11 cellular contexts compared by ENCODE assay signal in the genomic region with DNA sequence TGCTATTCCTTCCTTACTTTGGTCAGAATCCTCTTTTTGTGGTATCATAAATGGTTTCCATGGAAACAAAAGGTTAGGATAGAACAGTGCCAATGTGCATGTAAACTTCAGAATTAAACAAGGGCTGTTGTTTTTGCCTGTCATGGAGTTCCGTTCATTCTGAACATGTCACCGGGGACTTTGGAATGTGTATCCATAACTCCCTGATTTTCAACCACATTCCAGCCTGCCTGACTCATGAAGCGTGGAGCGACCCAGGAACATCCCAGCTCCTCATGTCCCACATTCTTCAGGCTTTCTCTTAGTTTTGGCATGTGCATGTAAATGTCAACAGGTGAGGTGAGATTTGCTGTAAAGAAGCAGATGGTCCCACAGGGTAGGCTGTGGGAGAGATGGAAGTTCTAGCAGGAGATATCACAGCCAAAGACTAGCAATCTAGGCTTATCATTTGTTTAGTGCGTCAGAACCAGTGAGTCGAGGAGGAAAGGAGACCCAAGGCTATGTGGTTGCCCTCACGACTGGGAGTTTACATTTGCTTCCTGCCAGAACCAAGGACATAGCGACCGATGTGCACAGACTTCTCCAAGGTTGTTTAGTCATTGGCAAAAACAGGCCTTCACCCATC. TPM values are rescaled to one million over a fixed set of nuclear protein-coding genes. Genes with fewer than 3 reads are reported as not detected.
DNase-seq lines count a peak whose midpoint lies in the region; ATAC-seq and TF ChIP-seq lines count a peak whose summit lies in the region.
"Had no signal": no experiment of that assay in that cellular context is flagged by ENCODE, and none has a peak within 500 bp of the region (broad histone marks: within the 10 kb centered on the region; RNA-seq: fewer than 3 reads in every experiment).

No MANE protein-coding gene starts in this region.

- H4K20me1 ChIP-seq in fibroblast of lung (ENCODE audit: control insufficient read depth, extremely low read depth, insufficient read depth, low read length): no peaks in the 10 kb centered on the region

- H3K9me3 ChIP-seq in SJSA1 (replicated peaks) (no peaks in the 10 kb centered on the region; the same call in 1 of the 2 replicates), fibroblast of lung (ENCODE audit: control insufficient read depth, insufficient read depth, low read depth, low read length) (no peaks in the 10 kb centered on the region)
- H3K9me3 ChIP-seq: heart right ventricle had no signal

- no peak overlapping the region for H2AFZ ChIP-seq in fibroblast of lung (ENCODE audit: low read length)

- H3K4me3 Mint-ChIP-seq in activated CD4-positive, alpha-beta T cell treated with anti-CD3 and anti-CD28 coated beads for 36 hours: no peak overlapping the region

- no peak overlapping the region for H3K9ac ChIP-seq in fibroblast of lung (ENCODE audit: insufficient read depth, low read length)

- H3K36me3 ChIP-seq in SJSA1 (no peaks in the 10 kb centered on the region), fibroblast of lung (ENCODE audit: control insufficient read depth, insufficient read depth, low read length) (no peaks in the 10 kb centered on the region)
- H3K36me3 ChIP-seq: heart right ventricle had no signal

- H3K4me2 ChIP-seq in fibroblast of lung (ENCODE audit: extremely low read depth, insufficient read depth, low read length): no peak overlapping the region

- no peaks in the 10 kb centered on the region for H3K4me1 Mint-ChIP-seq in activated CD4-positive, alpha-beta T cell treated with anti-CD3 and anti-CD28 coated beads for 36 hours

- H3K9me3 Mint-ChIP-seq in activated CD4-positive, alpha-beta T cell treated with anti-CD3 and anti-CD28 coated beads for 36 hours (ENCODE audit: low read depth): no peaks in the 10 kb centered on the region

- H3K27ac Mint-ChIP-seq in activated CD4-positive, alpha-beta T cell treated with anti-CD3 and anti-CD28 coated beads for 36 hours: no peak overlapping the region

- DNase-seq in H4 (ENCODE audit: low spot score) (peak; percentile 40), SJSA1 (ENCODE audit: low read depth in 1 of 2, low spot score in 2 of 2) (peak; percentile 84), fibroblast of lung (ENCODE audit: low read depth in 2 of 2) (peak; percentile 31 to 89), renal cortical epithelial cell (ENCODE audit: low read depth) (peak; percentile 79), putamen (ENCODE audit: low spot score) (no peak)
- no peak for DNase-seq in activated CD4-positive, alpha-beta T cell treated with anti-CD3 and anti-CD28 coated beads for 36 hours
- DNase-seq: DMS79, heart right ventricle, NCI-H2029 treated with DMSO at 0.1 percent for 48 hours had no signal

- POLR2A ChIA-PET in activated CD4-positive, alpha-beta T cell treated with anti-CD3 and anti-CD28 coated beads for 36 hours (lab: Charles Lee): no interaction called here

- H3K4me1 ChIP-seq in SJSA1 (replicated peaks): peaks cover 22% of the 10 kb centered on the region
- H3K4me1 ChIP-seq in fibroblast of lung (ENCODE audit: control insufficient read depth, extremely low read depth, insufficient read depth, low read length): peaks cover 2% of the 10 kb centered on the region

- peak overlapping the region; percentile 76 for H3K27ac ChIP-seq in SJSA1
- H3K27ac ChIP-seq in fibroblast of lung (ENCODE audit: insufficient read depth, low read length): peak overlapping the region; percentile 46
- H3K27ac ChIP-seq: heart right ventricle had no signal

- no peak for TF ChIP-seq CTCF in fibroblast of lung (conservative IDR thresholded peaks at IDR 0.05 in 1 of 2, IDR thresholded peaks at IDR 0.05 in 1 of 2; ENCODE audit: low read depth in 1 of 2, low read length in 2 of 2)

- no peaks in the 10 kb centered on the region; the same call in 1 of the 2 replicates for H3K27me3 ChIP-seq in SJSA1 (replicated peaks)
- no peaks in the 10 kb centered on the region for H3K27me3 ChIP-seq in fibroblast of lung (ENCODE audit: control insufficient read depth, insufficient read depth, low read length)
- H3K27me3 ChIP-seq: heart right ventricle had no signal

- CTCF ChIA-PET in activated CD4-positive, alpha-beta T cell treated with anti-CD3 and anti-CD28 coated beads for 36 hours (lab: Charles Lee): interaction anchor here (1.8 kb wide), 1 partner anchor 346 kb away, joined by 4 read pairs; no protein-coding TSS in a partner anchor

- H3K4me3 ChIP-seq in SJSA1 (no peak overlapping the region), fibroblast of lung (replicated peaks in 1 of 4; ENCODE audit: control extremely low read depth in 1 of 4, insufficient read depth in 1 of 4, low read depth in 3 of 4, low read length in 4 of 4) (no peak overlapping the region)
- H3K4me3 ChIP-seq: heart right ventricle had no signal

- intact Hi-C loops in activated CD4-positive, alpha-beta T cell treated with anti-CD3 and anti-CD28 coated beads for 36 hours (cut with DNase I, micrococcal nuclease): loop anchor here (5.0 kb wide), 2 partner anchors 493 to 923 kb away; no protein-coding TSS in a partner anchor

- no peaks in the 10 kb centered on the region for H3K36me3 Mint-ChIP-seq in activated CD4-positive, alpha-beta T cell treated with anti-CD3 and anti-CD28 coated beads for 36 hours (ENCODE audit: low read depth)

- ATAC-seq in GM21367 (IDR thresholded peaks at IDR 0.05; ENCODE audit: unreplicated experiment) (no peak), HG03175 (IDR thresholded peaks at IDR 0.05; ENCODE audit: unreplicated experiment) (no peak)
- ATAC-seq in activated CD4-positive, alpha-beta T cell treated with anti-CD3 and anti-CD28 coated beads for 36 hours: no peak
- ATAC-seq: heart right ventricle had no signal

- H3K27me3 Mint-ChIP-seq in activated CD4-positive, alpha-beta T cell treated with anti-CD3 and anti-CD28 coated beads for 36 hours: peaks cover 3% of the 10 kb centered on the region

- H3K79me2 ChIP-seq in fibroblast of lung (ENCODE audit: control insufficient read depth, insufficient read depth, low read length): no peaks in the 10 kb centered on the region

RNA-seq across cellular contexts. Expression of a gene that starts 23.0 kb away (rescaled TPM):
- total RNA-seq in H4 (2014; rRNA removed; shearing (Covaris generic)): 33.4 and 36.5 TPM in 2 replicates
- total RNA-seq in SJSA1 (2014; rRNA removed; shearing (Covaris generic)): 40.1 and 62.3 TPM in 2 replicates
- 29.0 and 35.2 TPM in 2 replicates for total RNA-seq in fibroblast of lung
- polyA plus RNA-seq in fibroblast of lung: 31.8 and 47.2 TPM in 2 replicates
- 48.3 and 50.4 TPM in 2 replicates for polyA plus RNA-seq in fibroblast of lung (2012)
- 46.8 and 48.4 TPM in 2 replicates for polyA minus RNA-seq in fibroblast of lung (ENCODE audit: low replicate concordance)
- total RNA-seq in renal cortical epithelial cell: 39.9 and 99.0 TPM in 2 replicates
- 10 to 100 TPM; 53.2 to 62.0 TPM for total RNA-seq in activated CD4-positive, alpha-beta T cell treated with anti-CD3 and anti-CD28 coated beads for 36 hours

Comparison
In these comparisons a context has a peak if more than half of its experiments do, and no peak if none do; other contexts are left out.
1. DNase-seq: peak in H4 (single experiment), SJSA1 (2 of 2), fibroblast of lung (2 of 2) and renal cortical epithelial cell (single experiment); none in activated CD4-positive, alpha-beta T cell treated with anti-CD3 and anti-CD28 coated beads for 36 hours (single experiment) and putamen (single experiment).